21 cellular contexts compared by ENCODE assay signal in genomic region chr6:137877113-137877512, GRCh38. TPM values are rescaled to one million over a fixed set of nuclear protein-coding genes. Genes with fewer than 3 reads are reported as not detected.
DNase-seq lines count a peak whose midpoint lies in the region; ATAC-seq and TF ChIP-seq lines count a peak whose summit lies in the region.
"Had no signal": no experiment of that assay in that cellular context is flagged by ENCODE, and none has a peak within 500 bp of the region (broad histone marks: within the 10 kb centered on the region; RNA-seq: fewer than 3 reads in every experiment).

No MANE protein-coding gene starts in this region.

- no peaks in the 10 kb centered on the region for H3K9me3 ChIP-seq in CD4-positive, alpha-beta memory T cell (ENCODE audit: control insufficient read depth in 1 of 2, low read length in 2 of 2)
- H3K9me3 ChIP-seq in osteoblast (ENCODE audit: low read depth, low read length), result no peaks in the 10 kb centered on the region
- H3K9me3 ChIP-seq: SJSA1, thoracic aorta had no signal

- CTCF ChIA-PET in CD4-positive, alpha-beta memory T cell (lab: Charles Lee; ENCODE audit: partially characterized antibody), result interaction anchor here (1.1 to 2.2 kb wide), 4 partner anchors 8 to 78 kb away, joined by 3 to 10 read pairs (median 5); partner anchors contain the start of gene TNFAIP3

- TF ChIP-seq CTCF in osteoblast (IDR thresholded peaks at IDR 0.05; ENCODE audit: extremely low read depth, low read depth, low read length), result no peak

- no peak overlapping the region for H3K27ac ChIP-seq in CD4-positive, alpha-beta memory T cell (ENCODE audit: low read depth, low read length)
- H3K27ac ChIP-seq in osteoblast (ENCODE audit: low read depth, low read length), result peak overlapping the region; percentile 54
- H3K27ac ChIP-seq: SJSA1, thoracic aorta, VCaP had no signal

- H3K36me3 Mint-ChIP-seq in activated T-cell treated with anti-CD3 and anti-CD28 coated beads, Interleukin-2, amount 50 U/mL, for 72 hours (ENCODE audit: insufficient read depth in 2 of 2), result peaks cover 47 to 77% of the 10 kb centered on the region in 2 donors
- peaks cover 88 to 99% of the 10 kb centered on the region in 2 donors for H3K36me3 Mint-ChIP-seq in CD4-positive, alpha-beta memory T cell
- peaks cover 97% of the 10 kb centered on the region for H3K36me3 Mint-ChIP-seq in activated T-helper 2 cell treated with anti-CD3 and anti-CD28 coated beads, Interferon-gamma antibody, Interleukin-2, Interleukin-4, amounts not matched to agents 10 μg/mL and 5 μg/mL and 100 μg/mL, durations not matched to agents 14 hours and 24 hours and 36 hours (ENCODE audit: low read depth)

- H3K27ac Mint-ChIP-seq in activated T-cell treated with anti-CD3 and anti-CD28 coated beads, Interleukin-2, amount 50 U/mL, for 72 hours, result peak overlapping the region; percentile 95
- H3K27ac Mint-ChIP-seq in CD4-positive, alpha-beta memory T cell, result peak overlapping the region in 6 of 7 donors; percentile 70 to 99 (median 86)
- peak overlapping the region; percentile 70 for H3K27ac Mint-ChIP-seq in activated T-helper 2 cell treated with anti-CD3 and anti-CD28 coated beads, Interferon-gamma antibody, Interleukin-2, Interleukin-4, amounts not matched to agents 10 μg/mL and 5 μg/mL and 100 μg/mL, durations not matched to agents 14 hours and 24 hours and 36 hours
- H3K27ac Mint-ChIP-seq: mesothelial cell of epicardium, nephron progenitor cell had no signal

- no peak overlapping the region for H3K4me3 ChIP-seq in CD4-positive, alpha-beta memory T cell (ENCODE audit: low read length in 2 of 2)
- H3K4me3 ChIP-seq in osteoblast (ENCODE audit: insufficient read depth, low read length), result no peak overlapping the region
- H3K4me3 ChIP-seq: K562, SJSA1, thoracic aorta had no signal

- ATAC-seq in activated T-cell treated with anti-CD3 and anti-CD28 coated beads, Interleukin-2, amount 50 U/mL, for 72 hours (replicated peaks in 1 of 2), result no peak
- no peak for ATAC-seq in GM18858 (IDR thresholded peaks at IDR 0.05; ENCODE audit: unreplicated experiment)
- ATAC-seq in GM18517 (IDR thresholded peaks at IDR 0.05; ENCODE audit: unreplicated experiment), result no peak
- ATAC-seq: K562, left lobe of liver had no signal

- intact Hi-C loops in CD4-positive, alpha-beta memory T cell (cut with micrococcal nuclease), result no loop called here
- intact Hi-C loops in activated T-helper 2 cell treated with anti-CD3 and anti-CD28 coated beads, Interferon-gamma antibody, Interleukin-2, Interleukin-4, amounts not matched to agents 10 μg/mL and 5 μg/mL and 100 μg/mL, durations not matched to agents 14 hours and 24 hours and 36 hours (cut with micrococcal nuclease), result no loop called here

- H3K36me3 ChIP-seq in CD4-positive, alpha-beta memory T cell (ENCODE audit: insufficient read depth, low read length), result peaks cover 91% of the 10 kb centered on the region
- peaks cover 80% of the 10 kb centered on the region for H3K36me3 ChIP-seq in osteoblast (ENCODE audit: insufficient read depth, low read length)

- H3K4me3 Mint-ChIP-seq in activated T-cell treated with anti-CD3 and anti-CD28 coated beads, Interleukin-2, amount 50 U/mL, for 72 hours, result peak overlapping the region; percentile 84 to 93
- peak overlapping the region in 6 of 8 donors; percentile 15 to 76 (median 28) for H3K4me3 Mint-ChIP-seq in CD4-positive, alpha-beta memory T cell
- no peak overlapping the region for H3K4me3 Mint-ChIP-seq in activated T-helper 2 cell treated with anti-CD3 and anti-CD28 coated beads, Interferon-gamma antibody, Interleukin-2, Interleukin-4, amounts not matched to agents 10 μg/mL and 5 μg/mL and 100 μg/mL, durations not matched to agents 14 hours and 24 hours and 36 hours (ENCODE audit: low read depth)
- H3K4me3 Mint-ChIP-seq: mesothelial cell of epicardium, nephron progenitor cell had no signal

- DNase-seq in activated T-cell treated with anti-CD3 and anti-CD28 coated beads, Interleukin-2, amount 50 U/mL, for 72 hours, result no peak
- no peak for DNase-seq in activated T-cell treated with anti-CD3 and anti-CD28 coated beads for 4 hours
- peak in 4 of 5 donors; percentile 17 to 30 (median 26) for DNase-seq in CD4-positive, alpha-beta memory T cell
- no peak for DNase-seq in activated T-helper 2 cell treated with anti-CD3 and anti-CD28 coated beads, Interferon-gamma antibody, Interleukin-2, Interleukin-4, amounts not matched to agents 10 μg/mL and 5 μg/mL and 100 μg/mL, durations not matched to agents 14 hours and 24 hours and 36 hours (ENCODE audit: low spot score)
- DNase-seq in osteoblast (ENCODE audit: insufficient read length, low spot score, missing footprints), result no peak
- no peak for DNase-seq in NCI-H526 treated with DMSO at 0.1 percent for 48 hours (lab: John Stamatoyannopoulos, UW)
- DNase-seq: activated effector memory CD4-positive, alpha-beta T cell treated with anti-CD3 and anti-CD28 coated beads, Interleukin-2, amount 50 U/mL, for 16 hours; anterior cingulate cortex; DMS79 treated with DMSO at 0.1 percent for 48 hours; foreskin fibroblast; NCI-H146; NCI-H510A treated with DMSO at 0.1 percent for 48 hours; nephron progenitor cell had no signal

- no peaks in the 10 kb centered on the region for H3K9me3 Mint-ChIP-seq in activated T-cell treated with anti-CD3 and anti-CD28 coated beads, Interleukin-2, amount 50 U/mL, for 72 hours
- H3K9me3 Mint-ChIP-seq in CD4-positive, alpha-beta memory T cell, result peaks cover 0 to 33% (median 0%) of the 10 kb centered on the region in 8 donors
- H3K9me3 Mint-ChIP-seq in activated T-helper 2 cell treated with anti-CD3 and anti-CD28 coated beads, Interferon-gamma antibody, Interleukin-2, Interleukin-4, amounts not matched to agents 10 μg/mL and 5 μg/mL and 100 μg/mL, durations not matched to agents 14 hours and 24 hours and 36 hours, result no peaks in the 10 kb centered on the region
- H3K9me3 Mint-ChIP-seq: mesothelial cell of epicardium, nephron progenitor cell had no signal

- H3K79me2 ChIP-seq in osteoblast (ENCODE audit: insufficient read depth, low read length), result peaks cover 77% of the 10 kb centered on the region

- H3K4me1 Mint-ChIP-seq in activated T-cell treated with anti-CD3 and anti-CD28 coated beads, Interleukin-2, amount 50 U/mL, for 72 hours (ENCODE audit: low read depth), result peaks cover 84% of the 10 kb centered on the region
- peaks cover 36 to 100% (median 69%) of the 10 kb centered on the region in 4 donors for H3K4me1 Mint-ChIP-seq in CD4-positive, alpha-beta memory T cell
- H3K4me1 Mint-ChIP-seq in activated T-helper 2 cell treated with anti-CD3 and anti-CD28 coated beads, Interferon-gamma antibody, Interleukin-2, Interleukin-4, amounts not matched to agents 10 μg/mL and 5 μg/mL and 100 μg/mL, durations not matched to agents 14 hours and 24 hours and 36 hours (ENCODE audit: low read depth), result peaks cover 74% of the 10 kb centered on the region

- H3K27me3 ChIP-seq in CD4-positive, alpha-beta memory T cell (ENCODE audit: insufficient read depth, low read length), result no peaks in the 10 kb centered on the region
- no peaks in the 10 kb centered on the region for H3K27me3 ChIP-seq in osteoblast (ENCODE audit: insufficient read depth, low read length)
- H3K27me3 ChIP-seq: SJSA1 had no signal

- H4K20me1 ChIP-seq in osteoblast (ENCODE audit: insufficient read depth, low read length), result no peaks in the 10 kb centered on the region

- peaks cover 90% of the 10 kb centered on the region for H3K4me1 ChIP-seq in CD4-positive, alpha-beta memory T cell (ENCODE audit: insufficient read depth, low read length)
- peaks cover 64% of the 10 kb centered on the region for H3K4me1 ChIP-seq in osteoblast (ENCODE audit: insufficient read depth, low read length)

- no peaks in the 10 kb centered on the region for H3K27me3 Mint-ChIP-seq in activated T-cell treated with anti-CD3 and anti-CD28 coated beads, Interleukin-2, amount 50 U/mL, for 72 hours (ENCODE audit: low read depth)
- no peaks in the 10 kb centered on the region for H3K27me3 Mint-ChIP-seq in CD4-positive, alpha-beta memory T cell
- no peaks in the 10 kb centered on the region for H3K27me3 Mint-ChIP-seq in activated T-helper 2 cell treated with anti-CD3 and anti-CD28 coated beads, Interferon-gamma antibody, Interleukin-2, Interleukin-4, amounts not matched to agents 10 μg/mL and 5 μg/mL and 100 μg/mL, durations not matched to agents 14 hours and 24 hours and 36 hours (ENCODE audit: low read depth)

- H3K4me2 ChIP-seq in osteoblast (ENCODE audit: insufficient read depth, low read length), result no peak overlapping the region

- POLR2A ChIA-PET in CD4-positive, alpha-beta memory T cell (lab: Charles Lee; ENCODE audit: partially characterized antibody), result interaction anchor here (1.2 to 1.4 kb wide), 2 partner anchors 9 to 169 kb away, joined by 5 to 13 read pairs; partner anchors contain the start of gene TNFAIP3

- H2AFZ ChIP-seq in osteoblast (ENCODE audit: low read length), result no peak overlapping the region

RNA-seq across cellular contexts. Expression of gene TNFAIP3, which starts 10.1 kb away (rescaled TPM):
- 100 to 1,000 TPM; 350 to 510 TPM for total RNA-seq in activated T-cell treated with anti-CD3 and anti-CD28 coated beads, Interleukin-2, amount 50 U/mL, for 72 hours
- 100 to 1,000 TPM; 145 to 165 TPM for total RNA-seq in CD4-positive, alpha-beta memory T cell
- polyA plus RNA-seq in CD4-positive, alpha-beta memory T cell, result 100 to 1,000 TPM; 112 to 318 TPM
- 250 and 251 TPM in 2 replicates for total RNA-seq in activated T-helper 2 cell treated with anti-CD3 and anti-CD28 coated beads, Interferon-gamma antibody, Interleukin-2, Interleukin-4, amounts not matched to agents 10 μg/mL and 5 μg/mL and 100 μg/mL, durations not matched to agents 14 hours and 24 hours and 36 hours
- total RNA-seq in osteoblast, result 8.5 and 10.5 TPM in 2 replicates

Comparison
In these comparisons a context has a peak if more than half of its experiments do, and no peak if none do; other contexts are left out.
1. DNase-seq: peak in CD4-positive, alpha-beta memory T cell (4 of 5); none in activated T-cell treated with anti-CD3 and anti-CD28 coated beads, Interleukin-2, amount 50 U/mL, for 72 hours (0 of 2), activated T-cell treated with anti-CD3 and anti-CD28 coated beads for 4 hours (single experiment), activated T-helper 2 cell treated with anti-CD3 and anti-CD28 coated beads, Interferon-gamma antibody, Interleukin-2, Interleukin-4, amounts not matched to agents 10 μg/mL and 5 μg/mL and 100 μg/mL, durations not matched to agents 14 hours and 24 hours and 36 hours (single experiment), osteoblast (single experiment) and NCI-H526 treated with DMSO at 0.1 percent for 48 hours (single experiment).
2. RNA of gene TNFAIP3, which starts 10.1 kb away (total RNA-seq): 350 to 510 TPM in activated T-cell treated with anti-CD3 and anti-CD28 coated beads, Interleukin-2, amount 50 U/mL, for 72 hours, 250 to 251 TPM in activated T-helper 2 cell treated with anti-CD3 and anti-CD28 coated beads, Interferon-gamma antibody, Interleukin-2, Interleukin-4, amounts not matched to agents 10 μg/mL and 5 μg/mL and 100 μg/mL, durations not matched to agents 14 hours and 24 hours and 36 hours and 145 to 165 TPM in CD4-positive, alpha-beta memory T cell; 8.5 to 10.5 TPM in osteoblast; every median in the first group is over 10 times any median in the second.
3. Peak in every context shown above with its lines, with median percentiles within 50 percentile points of each other: H3K27ac Mint-ChIP-seq.